In the genomic region with DNA sequence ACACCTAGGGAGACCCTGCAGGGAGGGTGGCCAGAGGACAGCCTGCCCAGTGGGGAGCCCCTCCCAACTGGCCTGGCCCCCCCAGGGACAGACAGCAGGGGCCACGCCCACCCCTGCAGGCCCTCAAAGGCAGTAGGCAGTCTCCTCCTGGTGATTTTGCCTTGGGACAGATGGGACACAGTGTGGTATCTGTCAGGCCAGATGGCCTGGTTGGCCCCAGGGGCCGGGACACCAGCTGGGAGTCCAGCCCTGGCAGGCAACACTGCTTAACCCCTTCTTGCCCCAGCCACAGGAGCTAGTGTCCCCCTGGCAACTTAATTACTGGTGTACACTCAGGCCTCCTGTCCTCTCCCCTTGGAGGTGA, we compare ENCODE assay signal across 14 cellular contexts. TPM values are rescaled to one million over a fixed set of nuclear protein-coding genes. Genes with fewer than 3 reads are reported as not detected.
A peak's percentile ranks its signal among the peaks of the same experiment; 100 is the strongest.
DNase-seq lines count a peak whose midpoint lies in the region; ATAC-seq, FAIRE-seq and TF ChIP-seq lines count a peak whose summit lies in the region.
"Had no signal": no experiment of that assay in that cellular context is flagged by ENCODE, and none has a peak within 500 bp of the region (broad histone marks: within the 10 kb centered on the region; RNA-seq: fewer than 3 reads in every experiment).

No MANE protein-coding gene starts in this region.

- H3K4me1 ChIP-seq in Panc1 (ENCODE audit: control insufficient read depth, insufficient read depth, low read length): peaks cover 92% of the 10 kb centered on the region

- BruUV-seq in Panc1 (replicated peaks; lab: Mats Ljungman, UMichigan): no TSS peak

- DNase-seq in D721Med (ENCODE audit: insufficient read length, low spot score) (peak; percentile 60), Panc1 (ENCODE audit: low read depth, low spot score) (no peak), erythroblast (lab: John Stamatoyannopoulos, UW) (peak; percentile 20 to 70), putamen (ENCODE audit: low spot score) (peak; percentile 73), KG1 (lab: John Stamatoyannopoulos, UW) (no peak), T-helper 17 cell (no peak)
- DNase-seq in stimulated activated naive CD4-positive, alpha-beta T cell (lab: John Stamatoyannopoulos, UW): no peak
- DNase-seq: activated CD4-positive, alpha-beta memory T cell treated with anti-CD3 and anti-CD28 coated beads, Interleukin-2, amount 10 ng/mL, durations not matched to agents 7 days and 5 days; heart left ventricle; lower lobe of right lung; transverse colon had no signal

- H3K27me3 ChIP-seq in Panc1 (ENCODE audit: control insufficient read depth, insufficient read depth, low read length): no peaks in the 10 kb centered on the region
- H3K27me3 ChIP-seq: heart left ventricle, transverse colon had no signal

- intact Hi-C loops in Panc1 (cut with micrococcal nuclease; ENCODE audit: unreplicated experiment): no loop called here

- POLR2A ChIA-PET in Panc1 (lab: Charles Lee): interaction anchor here (1.0 kb wide), 1 partner anchor 11 kb away, joined by 3 read pairs; no protein-coding TSS in a partner anchor

- no peaks in the 10 kb centered on the region for H3K36me3 Mint-ChIP-seq in T-helper 17 cell (ENCODE audit: low read depth)
- H3K36me3 Mint-ChIP-seq: activated naive CD8-positive, alpha-beta T cell had no signal

- no peak for TF ChIP-seq CTCF in D721Med (IDR thresholded peaks at IDR 0.05; ENCODE audit: insufficient read depth, missing control alignments)
- TF ChIP-seq CTCF in Panc1 (IDR thresholded peaks at IDR 0.05): no peak

- H3K4me3 ChIP-seq in Panc1 (ENCODE audit: low read depth in 2 of 2, low read length in 2 of 2): peak overlapping the region in 1 of 2 experiments; percentile 4; a peak in 1 of 4 replicates
- H3K4me3 ChIP-seq: heart left ventricle, lower lobe of right lung, prostate gland, transverse colon had no signal

- ATAC-seq in Panc1 (peak; percentile 46), GM21367 (IDR thresholded peaks at IDR 0.05; ENCODE audit: unreplicated experiment) (no peak), T-helper 17 cell (no peak)

- no peaks in the 10 kb centered on the region for H3K27me3 Mint-ChIP-seq in T-helper 17 cell
- H3K27me3 Mint-ChIP-seq: activated CD4-positive, alpha-beta memory T cell treated with anti-CD3 and anti-CD28 coated beads, Interleukin-2, amount 10 ng/mL, durations not matched to agents 7 days and 5 days; activated naive CD8-positive, alpha-beta T cell had no signal

- H3K27ac Mint-ChIP-seq in T-helper 17 cell: no peak overlapping the region
- H3K27ac Mint-ChIP-seq: activated CD4-positive, alpha-beta memory T cell treated with anti-CD3 and anti-CD28 coated beads, Interleukin-2, amount 10 ng/mL, durations not matched to agents 7 days and 5 days; activated naive CD8-positive, alpha-beta T cell had no signal

- in situ Hi-C loops in Panc1 (cut with HindIII; ENCODE audit: low pct_unique_long_range_greater_than_20kb, low sequenced_read_pairs): no loop called here

- H3K4me1 Mint-ChIP-seq in T-helper 17 cell: peaks cover 68% of the 10 kb centered on the region

- no peak overlapping the region for H3K4me3 Mint-ChIP-seq in T-helper 17 cell
- H3K4me3 Mint-ChIP-seq: activated CD4-positive, alpha-beta memory T cell treated with anti-CD3 and anti-CD28 coated beads, Interleukin-2, amount 10 ng/mL, durations not matched to agents 7 days and 5 days; activated naive CD8-positive, alpha-beta T cell had no signal

- CTCF ChIA-PET in Panc1 (lab: Charles Lee): interaction anchor here (1.6 to 1.8 kb wide), 2 partner anchors 12 to 26 kb away, joined by 4 to 7 read pairs; no protein-coding TSS in a partner anchor

- H3K36me3 ChIP-seq in Panc1 (ENCODE audit: control insufficient read depth, insufficient read depth, low read length): no peaks in the 10 kb centered on the region
- H3K36me3 ChIP-seq: heart left ventricle, lower lobe of right lung, prostate gland, transverse colon had no signal

- H3K27ac ChIP-seq in Panc1 (ENCODE audit: low read length): peak overlapping the region; percentile 84
- H3K27ac ChIP-seq: heart left ventricle, lower lobe of right lung, transverse colon had no signal

- TF ChIP-seq POLR2A in erythroblast (IDR thresholded peaks at IDR 0.05; ENCODE audit: low read length): no peak

- no peaks in the 10 kb centered on the region for H3K9me3 ChIP-seq in Panc1 (ENCODE audit: control insufficient read depth, insufficient read depth, low read depth, low read length)
- no peaks in the 10 kb centered on the region for H3K9me3 ChIP-seq in T-helper 17 cell (ENCODE audit: control insufficient read depth, low read length, poor library complexity, severe bottlenecking)
- H3K9me3 ChIP-seq: heart left ventricle, lower lobe of right lung, prostate gland, transverse colon had no signal

- FAIRE-seq in D721Med (lab: Jason Lieb, UNC): no peak

RNA-seq across cellular contexts. Expression of a gene that starts 17.8 kb away (rescaled TPM):
- total RNA-seq in Panc1 (2021; ENCODE audit: unreplicated experiment) (59.4 TPM), T-helper 17 cell (100 to 1,000 TPM in 1 of 2 donors, 10 to 100 TPM in 1; 99.8 to 119 TPM)
- 53.4 TPM for polyA plus RNA-seq in Panc1 (2012; ENCODE audit: insufficient read length)

RNA-seq across cellular contexts. Expression of a gene that starts 36.3 kb away (rescaled TPM):
- 21.7 TPM for total RNA-seq in Panc1 (2021; ENCODE audit: unreplicated experiment)
- polyA plus RNA-seq in Panc1 (2012; ENCODE audit: insufficient read length): 41.3 TPM
- 1 to 10 TPM; 1.1 to 1.2 TPM for total RNA-seq in T-helper 17 cell

Comparison
In these comparisons a context has a peak if more than half of its experiments do, and no peak if none do; other contexts are left out.
1. DNase-seq: peak in D721Med (single experiment), erythroblast (2 of 2) and putamen (single experiment); none in Panc1 (single experiment), KG1 (single experiment), stimulated activated naive CD4-positive, alpha-beta T cell (0 of 6) and T-helper 17 cell (0 of 3).
2. RNA of a gene that starts 36.3 kb away (total RNA-seq): 21.7 TPM in Panc1 (single experiment); 1.1 to 1.2 TPM in T-helper 17 cell; every median in the first group is over 10 times any median in the second.